In genomic region chr17:68413597-68414560, GRCh38 we compare ENCODE assay signal across 8 cellular contexts. TPM values are rescaled to one million over a fixed set of nuclear protein-coding genes. Genes with fewer than 3 reads are reported as not detected.
DNase-seq lines count a peak whose midpoint lies in the region; ATAC-seq, FAIRE-seq and TF ChIP-seq lines count a peak whose summit lies in the region.
"Not testable (repeated sequence)": the region's sequence is repeated elsewhere in the genome, so short reads cannot be mapped to it uniquely, and the experiment has no call there.

No MANE protein-coding gene starts in this region.

- POLR2A ChIA-PET in endothelial cell of umbilical vein (lab: Charles Lee), result not testable (repeated sequence)

- TF ChIP-seq CTCF in endothelial cell of umbilical vein (IDR thresholded peaks at IDR 0.05; ENCODE audit: extremely low read depth in 1 of 2, insufficient read depth in 1 of 2, low read depth in 1 of 2, low read length in 2 of 2); left lung (IDR thresholded peaks at IDR 0.05); upper lobe of left lung (IDR thresholded peaks at IDR 0.05): not testable (repeated sequence)

- not testable (repeated sequence) for FAIRE-seq in endothelial cell of umbilical vein (lab: Jason Lieb, UNC)

- not testable (repeated sequence) for H3K79me2 ChIP-seq in GM23248 (ENCODE audit: insufficient read depth); endothelial cell of umbilical vein (ENCODE audit: control insufficient read depth, insufficient read depth, low read length)

- peak in 1 of 4 donors; percentile 13 for TF ChIP-seq EP300 in upper lobe of left lung (IDR thresholded peaks at IDR 0.05)

- in situ Hi-C loops in GM23248 (cut with MboI), result not testable (repeated sequence)

- H3K4me3 ChIP-seq in GM23248, result peak overlapping the region; percentile 63
- H3K4me3 ChIP-seq in endothelial cell of umbilical vein (replicated peaks in 1 of 3; ENCODE audit: insufficient read depth in 1 of 3, low read depth in 1 of 3, low read length in 3 of 3), result peak overlapping the region in 2 of 3 experiments; percentile 22 to 36
- H3K4me3 ChIP-seq in left lung, result peak overlapping the region; percentile 32 to 44
- H3K4me3 ChIP-seq in skeletal muscle satellite cell (ENCODE audit: low read length), result peak overlapping the region; percentile 54
- H3K4me3 ChIP-seq in upper lobe of left lung, result peak overlapping the region in 3 of 4 donors; percentile 36 to 47 (median 46)

- not testable (repeated sequence) for H3K4me1 ChIP-seq in GM23248 (ENCODE audit: insufficient read depth); endothelial cell of umbilical vein (ENCODE audit: control insufficient read depth, extremely low read depth, insufficient read depth, low read length); left lung; skeletal muscle satellite cell (ENCODE audit: control insufficient read depth, insufficient read depth, low read length); upper lobe of left lung

- BruUV-seq in endothelial cell of umbilical vein (replicated peaks; lab: Mats Ljungman, UMichigan), result not testable (repeated sequence)

- DNase-seq in GM23248 (peak; percentile 47), NCI-H460 (ENCODE audit: extremely low read depth, low read depth) (peak; percentile 33), T-helper 9 cell (peak; percentile 34), upper lobe of left lung (peak; percentile 61 to 78)
- peak; percentile 66 for DNase-seq in activated naive CD4-positive, alpha-beta T cell treated with Interleukin-2 at 50 U/mL for 16 hours
- DNase-seq in endothelial cell of umbilical vein (ENCODE audit: low read depth, low spot score); left lung: not testable (repeated sequence)

- not testable (repeated sequence) for H3K9me1 ChIP-seq in endothelial cell of umbilical vein (replicated peaks; ENCODE audit: control insufficient read depth, extremely low read depth, insufficient read depth, low read length)

- WGBS in GM23248 (ENCODE audit: low coverage in 1 of 2, low lambda C conversion rate in 2 of 2, missing lambda C conversion rate in 2 of 2), 2 experiments, result 8 to 14% methylated on average over 29 to 34 of the region's 34 CpGs
- 8 to 13% methylated on average over 13 to 30 of the region's 34 CpGs for WGBS in upper lobe of left lung, 2 donors

- not testable (repeated sequence) for H3K27ac ChIP-seq in GM23248; endothelial cell of umbilical vein (ENCODE audit: insufficient read depth, low read depth, low read length); upper lobe of left lung
- H3K27ac ChIP-seq in left lung, result peak overlapping the region in 1 of 2 donors; percentile 45

- not testable (repeated sequence) for H3K9me3 ChIP-seq in GM23248 (ENCODE audit: low read depth); endothelial cell of umbilical vein (replicated peaks; ENCODE audit: control insufficient read depth, insufficient read depth, low read length); left lung; skeletal muscle satellite cell (replicated peaks; ENCODE audit: low read length)
- H3K9me3 ChIP-seq in upper lobe of left lung, result peaks cover 0 to 12% (median 2%) of the 10 kb centered on the region in 4 donors

- H2AFZ ChIP-seq in GM23248 (peak overlapping the region; percentile 70), endothelial cell of umbilical vein (ENCODE audit: low read depth, low read length) (peak overlapping the region; percentile 66)

- peaks cover 44% of the 10 kb centered on the region for H3F3A ChIP-seq in GM23248 (ENCODE audit: insufficient read depth)

- H3K9ac ChIP-seq in GM23248, result peak overlapping the region; percentile 61
- H3K9ac ChIP-seq in endothelial cell of umbilical vein (replicated peaks; ENCODE audit: extremely low read depth, insufficient read depth, low read length); skeletal muscle satellite cell (ENCODE audit: low read depth, low read length): not testable (repeated sequence)

- not testable (repeated sequence) for H4K20me1 ChIP-seq in GM23248 (ENCODE audit: insufficient read depth); endothelial cell of umbilical vein (replicated peaks; ENCODE audit: control insufficient read depth, extremely low read depth, insufficient read depth, low read length)

- ATAC-seq in left lung, result peak; percentile 65
- ATAC-seq in upper lobe of left lung (ENCODE audit: low FRiP score in 2 of 2), result not testable (repeated sequence)

- not testable (repeated sequence) for TF ChIP-seq POLR2A in endothelial cell of umbilical vein (IDR thresholded peaks at IDR 0.05; ENCODE audit: low read depth, low read length); upper lobe of left lung (IDR thresholded peaks at IDR 0.05)

- CTCF ChIA-PET in endothelial cell of umbilical vein (lab: Charles Lee), result interaction anchor here (2.0 kb wide), 1 partner anchor 15 kb away, joined by 6 read pairs; no protein-coding TSS in a partner anchor

- dilution Hi-C loops in endothelial cell of umbilical vein (cut with MboI; ENCODE audit: extremely low pct_ligation_motif_present, low sequenced_read_pairs), result not testable (repeated sequence)

- H3K27me3 ChIP-seq in GM23248 (replicated peaks; ENCODE audit: insufficient read depth); endothelial cell of umbilical vein (ENCODE audit: control insufficient read depth in 2 of 2, insufficient read depth in 2 of 2, low read length in 2 of 2); left lung; skeletal muscle satellite cell (ENCODE audit: control insufficient read depth, insufficient read depth, low read length); upper lobe of left lung: not testable (repeated sequence)

- intact Hi-C loops in endothelial cell of umbilical vein (cut with micrococcal nuclease); left lung (cut with DNase I): not testable (repeated sequence)

- H3K36me3 ChIP-seq in GM23248 (ENCODE audit: low read depth); endothelial cell of umbilical vein (ENCODE audit: control insufficient read depth in 2 of 2, extremely low read depth in 1 of 2, insufficient read depth in 2 of 2, low read length in 2 of 2); left lung; skeletal muscle satellite cell (ENCODE audit: insufficient read depth, low read length); upper lobe of left lung: not testable (repeated sequence)

- H3K9me2 ChIP-seq in GM23248 (ENCODE audit: insufficient read depth), result not testable (repeated sequence)

- H3K4me2 ChIP-seq in GM23248 (ENCODE audit: unreplicated experiment) (peak overlapping the region; percentile 49), skeletal muscle satellite cell (ENCODE audit: low read length) (peak overlapping the region; percentile 76)
- H3K4me2 ChIP-seq in endothelial cell of umbilical vein (ENCODE audit: insufficient read depth, low read length), result not testable (repeated sequence)

RNA-seq across cellular contexts. Expression of gene WIPI1, which starts 43.4 kb away (rescaled TPM):
- 82.0 and 91.4 TPM in 2 replicates for total RNA-seq in GM23248 (2014; rRNA removed; shearing (Covaris generic))
- polyA plus RNA-seq in GM23248 (2016; fragmentation: Nextera tagmentation; extraction: Ambion mirVana) (99.1 and 100 TPM in 2 replicates), endothelial cell of umbilical vein (69.8 and 70.3 TPM in 2 replicates)
- total RNA-seq in NCI-H460 (2014; rRNA removed; shearing (Covaris generic)), result 13.8 and 18.7 TPM in 2 replicates
- 13.9 and 16.3 TPM in 2 replicates for polyA plus RNA-seq in NCI-H460 (2014; cell fraction: nucleus; rRNA removed)
- total RNA-seq in endothelial cell of umbilical vein (41.5 and 49.9 TPM in 2 replicates), left lung (10 to 100 TPM; 52.5 to 57.1 TPM), upper lobe of left lung (100 to 1,000 TPM in 1 of 6 donors, 10 to 100 TPM in 5; 34.7 to 151 (median 44.4) TPM)
- polyA plus RNA-seq in endothelial cell of umbilical vein (2011; cell fraction: cytosol; rRNA removed), result 76.5 and 78.2 TPM in 2 replicates
- polyA plus RNA-seq in endothelial cell of umbilical vein (2011; cell fraction: nucleus; rRNA removed), result 74.6 and 88.2 TPM in 2 replicates
- 53.7 and 71.7 TPM in 2 replicates for polyA plus RNA-seq in endothelial cell of umbilical vein (2012)
- 80.8 and 96.2 TPM in 2 replicates for polyA minus RNA-seq in endothelial cell of umbilical vein
- 4.9 TPM for polyA minus RNA-seq in endothelial cell of umbilical vein (2011; cell fraction: cytosol; rRNA and poly(A)+ RNA removed)
- 59.8 and 75.3 TPM in 2 replicates for polyA minus RNA-seq in endothelial cell of umbilical vein (2011; cell fraction: nucleus; rRNA and poly(A)+ RNA removed)
- 76.7 and 87.2 TPM in 2 replicates for total RNA-seq in skeletal muscle satellite cell (2012; rRNA removed)
